Comparison of ENCODE assay signal across 1 cellular context in genomic region chr6:26478100-26478984, GRCh38.
TF ChIP-seq lines count a peak whose summit lies in the region.

No MANE protein-coding gene starts in this region.

TF ChIP-seq in HepG2, 621 proteins besides CTCF, POLR2A, EP300 and RAD21:
- no peak for TF ChIP-seq ZIK1 (CRISPR knock-in tag; IDR thresholded peaks at IDR 0.05; ENCODE audit: borderline replicate concordance, low read depth)
- 0 out of 2 replicates have a peak, but pooled peaks have one; percentile 4 for TF ChIP-seq HNF4A (CRISPR knock-in tag; IDR thresholded peaks at IDR 0.05)
